In the genomic region with DNA sequence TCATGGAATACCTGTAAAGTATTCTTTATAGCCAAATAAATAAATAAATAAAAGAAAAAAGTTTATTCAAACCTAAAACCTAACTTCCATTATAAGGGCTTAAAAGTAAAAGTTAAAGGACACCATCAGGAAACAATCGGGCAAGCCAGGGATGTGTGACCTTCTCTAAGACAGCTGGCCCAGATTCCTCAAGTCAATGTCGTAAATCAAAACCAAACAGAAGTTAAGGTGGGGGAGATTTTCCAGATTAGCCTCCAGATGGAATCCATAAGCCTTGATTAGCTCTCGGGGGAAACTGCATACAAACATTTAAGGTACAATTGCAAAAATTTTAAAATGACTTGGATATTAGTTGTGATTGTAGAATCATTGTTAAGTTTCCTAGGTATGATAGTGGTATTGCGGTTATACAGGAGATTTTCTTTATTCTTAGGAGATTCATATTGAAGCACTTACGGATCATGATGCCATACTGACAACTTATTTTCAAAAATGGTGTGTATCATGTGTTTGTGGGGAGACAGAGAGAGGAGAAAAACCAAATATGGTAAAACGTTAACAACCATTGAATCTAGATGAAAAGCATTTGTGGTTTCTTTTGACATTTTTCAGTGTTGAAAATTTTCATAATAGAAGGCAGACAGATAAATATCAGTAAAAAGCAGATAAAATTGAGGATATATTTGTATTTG, we compare ENCODE assay signal across 1 cellular context.
TF ChIP-seq lines count a peak whose summit lies in the region.

No MANE protein-coding gene starts in this region.

TF ChIP-seq in endothelial cell of umbilical vein, 7 proteins besides CTCF, POLR2A, EP300 and RAD21:
- TF ChIP-seq, protein P1, sequence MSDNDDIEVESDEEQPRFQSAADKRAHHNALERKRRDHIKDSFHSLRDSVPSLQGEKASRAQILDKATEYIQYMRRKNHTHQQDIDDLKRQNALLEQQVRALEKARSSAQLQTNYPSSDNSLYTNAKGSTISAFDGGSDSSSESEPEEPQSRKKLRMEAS (IDR thresholded peaks at IDR 0.05; ENCODE audit: insufficient read depth, insufficient read length), result no peak
- TF ChIP-seq JUN (IDR thresholded peaks at IDR 0.05; ENCODE audit: borderline replicate concordance, insufficient read depth, insufficient read length, low read depth) (no peak), FOS (IDR thresholded peaks at IDR 0.05; ENCODE audit: borderline replicate concordance, insufficient read depth, low read length) (no peak), MYC (IDR thresholded peaks at IDR 0.05; ENCODE audit: low read depth, low read length) (no peak)
